1 cellular context compared by ENCODE assay signal in genomic region chr18:44671914-44672313, GRCh38.
TF ChIP-seq lines count a peak whose summit lies in the region.

No MANE protein-coding gene starts in this region.

TF ChIP-seq in HepG2, 621 proteins besides CTCF, POLR2A, EP300 and RAD21:
- TF ChIP-seq, protein P1, sequence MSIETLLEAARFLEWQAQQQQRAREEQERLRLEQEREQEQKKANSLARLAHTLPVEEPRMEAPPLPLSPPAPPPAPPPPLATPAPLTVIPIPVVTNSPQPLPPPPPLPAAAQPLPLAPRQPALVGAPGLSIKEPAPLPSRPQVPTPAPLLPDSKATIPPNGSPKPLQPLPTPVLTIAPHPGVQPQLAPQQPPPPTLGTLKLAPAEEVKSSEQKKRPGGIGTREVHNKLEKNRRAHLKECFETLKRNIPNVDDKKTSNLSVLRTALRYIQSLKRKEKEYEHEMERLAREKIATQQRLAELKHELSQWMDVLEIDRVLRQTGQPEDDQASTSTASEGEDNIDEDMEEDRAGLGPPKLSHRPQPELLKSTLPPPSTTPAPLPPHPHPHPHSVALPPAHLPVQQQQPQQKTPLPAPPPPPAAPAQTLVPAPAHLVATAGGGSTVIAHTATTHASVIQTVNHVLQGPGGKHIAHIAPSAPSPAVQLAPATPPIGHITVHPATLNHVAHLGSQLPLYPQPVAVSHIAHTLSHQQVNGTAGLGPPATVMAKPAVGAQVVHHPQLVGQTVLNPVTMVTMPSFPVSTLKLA (IDR thresholded peaks at IDR 0.05), result peak; percentile 81
- no peak for TF ChIP-seq ZNF503 (CRISPR knock-in tag; IDR thresholded peaks at IDR 0.05)
TF ChIP-seq in HepG2: peak in this region for 1.
